Comparison of ENCODE assay signal across 1 cellular context in genomic region chr17:72511874-72512273, GRCh38.
A peak's percentile ranks its signal among the peaks of the same experiment; 100 is the strongest.
TF ChIP-seq lines count a peak whose summit lies in the region.

No MANE protein-coding gene starts in this region.

TF ChIP-seq in HepG2, 621 proteins besides CTCF, POLR2A, EP300 and RAD21 (continued from another document):
- no peak for TF ChIP-seq ZNF276 (CRISPR knock-in tag; IDR thresholded peaks at IDR 0.05; ENCODE audit: low read depth)
- peak; percentile 49; the same call in 1 of the 2 replicates for TF ChIP-seq ZNF263 (CRISPR knock-in tag; IDR thresholded peaks at IDR 0.05)
